In the genomic region with DNA sequence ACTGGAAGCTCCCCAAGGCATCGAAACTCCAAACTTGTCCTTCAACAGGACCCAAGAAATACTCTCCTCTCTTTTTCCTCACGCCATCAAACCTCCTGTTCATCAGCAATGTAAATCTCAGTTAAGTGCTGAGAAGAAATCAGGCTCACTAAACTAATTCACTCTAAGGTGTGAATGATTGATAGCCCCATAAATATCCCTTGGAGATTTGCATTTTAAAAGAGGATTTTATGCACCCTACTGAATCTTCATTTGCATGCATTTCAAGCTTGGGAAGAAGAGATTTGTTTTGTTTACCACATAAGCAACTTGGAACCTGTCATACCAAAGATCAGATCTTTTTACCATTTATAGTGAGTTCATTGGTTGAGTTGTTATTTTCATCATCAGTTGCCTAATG, we compare ENCODE assay signal across 41 cellular contexts. TPM values are rescaled to one million over a fixed set of nuclear protein-coding genes. Genes with fewer than 3 reads are reported as not detected.
"Had no signal": no experiment of that assay in that cellular context is flagged by ENCODE, and none has a peak within 500 bp of the region (broad histone marks: within the 10 kb centered on the region; RNA-seq: fewer than 3 reads in every experiment).

No MANE protein-coding gene starts in this region.

- H3K36me3 Mint-ChIP-seq: activated naive CD8-positive, alpha-beta T cell treated with anti-CD3 and anti-CD28 coated beads, Interleukin-2, amount 10 ng/mL, durations not matched to agents 7 days and 5 days; brain had no signal

- DNase-seq: activated B cell treated with CpG ODN at 0.5 μM for 24 hours; activated CD4-positive, alpha-beta memory T cell treated with anti-CD3 and anti-CD28 coated beads for 36 hours; activated CD4-positive, alpha-beta T cell treated with anti-CD3 and anti-CD28 coated beads for 4 hours; activated CD4-positive, alpha-beta T cell treated with anti-CD3 and anti-CD28 coated beads, Interleukin-2, amount 10 ng/mL, durations not matched to agents 24 days and 14 days; activated CD4-positive, alpha-beta T cell treated with anti-CD3 and anti-CD28 coated beads, Interleukin-2, amount 50 U/mL, for 1 hour; activated CD4-positive, alpha-beta T cell treated with anti-CD3 and anti-CD28 coated beads, Interleukin-2, amount 50 U/mL, for 4 hours; activated CD4-positive, CD25-positive, alpha-beta regulatory T cell treated with anti-CD3 and anti-CD28 coated beads, Interleukin-2, amount 50 U/mL, for 72 hours; activated CD8-positive, alpha-beta memory T cell treated with anti-CD3 and anti-CD28 coated beads, Interleukin-2, amount 50 U/mL, for 4 hours; activated CD8-positive, alpha-beta T cell treated with anti-CD3 and anti-CD28 coated beads for 36 hours; activated effector memory CD4-positive, alpha-beta T cell treated with anti-CD3 and anti-CD28 coated beads, Interleukin-2, amount 50 U/mL, for 16 hours; activated gamma-delta T cell treated with Interleukin-2 at 50 U/mL for 16 hours; activated naive CD4-positive, alpha-beta T cell; activated naive CD4-positive, alpha-beta T cell treated with anti-CD3 and anti-CD28 coated beads, Interleukin-2, amount 50 U/mL, for 16 hours; activated naive CD8-positive, alpha-beta T cell treated with anti-CD3 and anti-CD28 coated beads, Interleukin-2, amount 10 ng/mL, durations not matched to agents 7 days and 5 days; activated naive CD8-positive, alpha-beta T cell treated with anti-CD3 and anti-CD28 coated beads, Interleukin-2, amount 50 U/mL, for 24 hours; activated T-cell treated with anti-CD3 and anti-CD28 coated beads for 4 hours; activated T-cell treated with anti-CD3 and anti-CD28 coated beads, Interleukin-2, amount 50 U/mL, for 1 hour; activated T-cell treated with anti-CD3 and anti-CD28 coated beads, Interleukin-2, amount 50 U/mL, for 4 hours; activated T-cell treated with anti-CD3 and anti-CD28 coated beads, Interleukin-2, amount 50 U/mL, for 72 hours; amygdala; anterior cingulate cortex; caudate nucleus; cerebellar nuclear complex; T-helper 1 cell; T-helper 2 cell; T-helper 9 cell had no signal

- ATAC-seq: activated CD8-positive, alpha-beta T cell treated with anti-CD3 and anti-CD28 coated beads for 36 hours; activated naive CD4-positive, alpha-beta T cell treated with anti-CD3 and anti-CD28 coated beads, Interleukin-2, amount 50 U/mL, for 72 hours; activated naive CD8-positive, alpha-beta T cell treated with anti-CD3 and anti-CD28 coated beads, Interleukin-2, amount 50 U/mL, for 24 hours; activated T-cell treated with anti-CD3 and anti-CD28 coated beads, Interleukin-2, amount 50 U/mL, for 4 hours; activated T-cell treated with anti-CD3 and anti-CD28 coated beads, Interleukin-2, amount 50 U/mL, for 72 hours; activated T-helper 17 cell treated with anti-CD3 and anti-CD28 coated beads, Interleukin-2, amount 50 U/mL, for 72 hours had no signal

- H3K4me3 ChIP-seq: ascending aorta, cardiac muscle cell had no signal

- H3K36me3 ChIP-seq: ascending aorta, cardiac muscle cell had no signal

- H3K4me1 Mint-ChIP-seq: activated B cell treated with CpG ODN at 0.5 μM for 24 hours; activated CD4-positive, alpha-beta T cell treated with anti-CD3 and anti-CD28 coated beads, Interleukin-2, amount 10 ng/mL, durations not matched to agents 24 days and 14 days; activated naive CD8-positive, alpha-beta T cell treated with anti-CD3 and anti-CD28 coated beads, Interleukin-2, amount 10 ng/mL, durations not matched to agents 7 days and 5 days; activated naive CD8-positive, alpha-beta T cell treated with anti-CD3 and anti-CD28 coated beads, Interleukin-2, amount 50 U/mL, for 24 hours; activated T-helper 17 cell treated with anti-CD3 and anti-CD28 coated beads, Interleukin-2, amount 50 U/mL, for 72 hours; central memory CD8-positive, alpha-beta T cell had no signal

- H3K9me3 Mint-ChIP-seq: activated T-helper 17 cell treated with anti-CD3 and anti-CD28 coated beads, Interleukin-2, amount 50 U/mL, for 72 hours had no signal

- H3K27me3 ChIP-seq: ascending aorta, cardiac muscle cell had no signal

- H3K9me3 ChIP-seq: ascending aorta had no signal

- H3K4me1 ChIP-seq: ascending aorta had no signal

- FAIRE-seq: bronchial epithelial cell, TTC549 had no signal

- H3K27ac ChIP-seq: ascending aorta, cardiac muscle cell, VCaP had no signal

- H3K27ac Mint-ChIP-seq: activated B cell treated with CpG ODN at 0.5 μM for 24 hours; activated CD4-positive, alpha-beta memory T cell treated with anti-CD3 and anti-CD28 coated beads for 36 hours; activated CD4-positive, alpha-beta T cell treated with anti-CD3 and anti-CD28 coated beads, Interleukin-2, amount 10 ng/mL, durations not matched to agents 24 days and 14 days; activated CD8-positive, alpha-beta T cell treated with anti-CD3 and anti-CD28 coated beads for 36 hours; activated naive CD4-positive, alpha-beta T cell treated with anti-CD3 and anti-CD28 coated beads, Interleukin-2, amount 50 U/mL, for 72 hours; activated naive CD8-positive, alpha-beta T cell treated with anti-CD3 and anti-CD28 coated beads, Interleukin-2, amount 10 ng/mL, durations not matched to agents 7 days and 5 days; activated naive CD8-positive, alpha-beta T cell treated with anti-CD3 and anti-CD28 coated beads, Interleukin-2, amount 50 U/mL, for 24 hours; activated T-cell treated with anti-CD3 and anti-CD28 coated beads, Interleukin-2, amount 50 U/mL, for 72 hours; activated T-helper 1 cell treated with anti-CD3 and anti-CD28 coated beads, Interleukin-12 subunit alpha, Interleukin-12 subunit beta, Interleukin-2, Interleukin-4 antibody, amounts not matched to agents 30 ng/mL and 10 ng/mL and 1 ng/mL, durations not matched to agents 14 hours and 24 hours and 36 hours; activated T-helper 17 cell treated with anti-CD3 and anti-CD28 coated beads, Interleukin-2, amount 50 U/mL, for 72 hours; brain; T-helper 1 cell treated with Interleukin-12 subunit alpha and Interleukin-12 subunit beta and Interleukin-4 antibody, amounts not matched to agents 30 μg/mL and 1 μg/mL, for 36 hours; T-helper 2 cell treated with Interferon-gamma antibody and Interleukin-4, amounts not matched to agents 5 μg/mL and 100 μg/mL, for 36 hours had no signal

- H3K4me3 Mint-ChIP-seq: activated B cell treated with CpG ODN at 0.5 μM for 24 hours; activated CD4-positive, alpha-beta memory T cell treated with anti-CD3 and anti-CD28 coated beads for 36 hours; activated CD4-positive, alpha-beta T cell treated with anti-CD3 and anti-CD28 coated beads, Interleukin-2, amount 10 ng/mL, durations not matched to agents 24 days and 14 days; activated CD8-positive, alpha-beta T cell treated with anti-CD3 and anti-CD28 coated beads for 36 hours; activated naive CD8-positive, alpha-beta T cell treated with anti-CD3 and anti-CD28 coated beads, Interleukin-2, amount 10 ng/mL, durations not matched to agents 7 days and 5 days; activated naive CD8-positive, alpha-beta T cell treated with anti-CD3 and anti-CD28 coated beads, Interleukin-2, amount 50 U/mL, for 24 hours; activated T-cell treated with anti-CD3 and anti-CD28 coated beads, Interleukin-2, amount 50 U/mL, for 4 hours; activated T-cell treated with anti-CD3 and anti-CD28 coated beads, Interleukin-2, amount 50 U/mL, for 72 hours; activated T-helper 1 cell treated with anti-CD3 and anti-CD28 coated beads, Interleukin-12 subunit alpha, Interleukin-12 subunit beta, Interleukin-2, Interleukin-4 antibody, amounts not matched to agents 30 ng/mL and 10 ng/mL and 1 ng/mL, durations not matched to agents 14 hours and 24 hours and 36 hours; activated T-helper 17 cell treated with anti-CD3 and anti-CD28 coated beads, Interleukin-2, amount 50 U/mL, for 72 hours; central memory CD8-positive, alpha-beta T cell; T-helper 1 cell treated with Interleukin-12 subunit alpha and Interleukin-12 subunit beta and Interleukin-4 antibody, amounts not matched to agents 30 μg/mL and 1 μg/mL, for 36 hours; T-helper 2 cell treated with Interferon-gamma antibody and Interleukin-4, amounts not matched to agents 5 μg/mL and 100 μg/mL, for 36 hours had no signal

RNA-seq across cellular contexts. Expression of gene GSX1, which starts 40.3 kb away (rescaled TPM):
- total RNA-seq: activated B cell treated with CpG ODN at 0.5 μM for 24 hours; activated CD4-positive, alpha-beta memory T cell treated with anti-CD3 and anti-CD28 coated beads for 36 hours; activated CD4-positive, alpha-beta T cell treated with anti-CD3 and anti-CD28 coated beads, Interleukin-2, amount 10 ng/mL, durations not matched to agents 24 days and 14 days; activated CD8-positive, alpha-beta memory T cell treated with anti-CD3 and anti-CD28 coated beads for 36 hours; activated CD8-positive, alpha-beta T cell treated with anti-CD3 and anti-CD28 coated beads for 36 hours; activated naive CD4-positive, alpha-beta T cell treated with anti-CD3 and anti-CD28 coated beads, Interleukin-2, amount 50 U/mL, for 72 hours; activated naive CD8-positive, alpha-beta T cell treated with anti-CD3 and anti-CD28 coated beads, Interleukin-2, amount 10 ng/mL, durations not matched to agents 7 days and 5 days; activated T-cell treated with anti-CD3 and anti-CD28 coated beads, Interleukin-2, amount 50 U/mL, for 4 hours; activated T-cell treated with anti-CD3 and anti-CD28 coated beads, Interleukin-2, amount 50 U/mL, for 72 hours; activated T-helper 1 cell treated with anti-CD3 and anti-CD28 coated beads, Interleukin-12 subunit alpha, Interleukin-12 subunit beta, Interleukin-2, Interleukin-4 antibody, amounts not matched to agents 30 ng/mL and 10 ng/mL and 1 ng/mL, durations not matched to agents 14 hours and 24 hours and 36 hours; activated T-helper 17 cell treated with anti-CD3 and anti-CD28 coated beads, Interleukin-2, amount 50 U/mL, for 72 hours; ascending aorta; bronchial epithelial cell; cardiac muscle cell; chondrocyte had no signal
- polyA plus RNA-seq: adipose tissue, cardiac muscle cell had no signal
